11 cellular contexts compared by ENCODE assay signal in the genomic region with DNA sequence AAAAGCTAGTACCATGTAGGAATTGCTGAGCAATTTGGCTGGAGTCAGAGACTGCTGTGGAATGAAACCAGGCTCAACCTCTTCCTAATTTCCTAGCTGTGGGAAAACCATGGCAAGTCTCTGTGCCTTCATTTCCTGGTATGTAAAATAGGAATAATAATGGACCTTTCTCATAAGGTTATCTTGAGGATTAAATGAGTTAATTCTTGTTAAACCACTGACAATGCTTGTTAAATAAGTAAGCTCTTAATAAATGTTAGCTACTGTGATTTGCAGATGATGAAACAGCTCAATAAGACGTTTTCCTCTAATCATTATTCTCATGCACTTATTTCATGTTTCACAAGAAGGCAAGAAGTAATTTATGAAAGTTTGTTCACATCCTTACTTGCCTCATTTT.
"Had no signal": no experiment of that assay in that cellular context is flagged by ENCODE, and none has a peak within 500 bp of the region (broad histone marks: within the 10 kb centered on the region; RNA-seq: fewer than 3 reads in every experiment).

No MANE protein-coding gene starts in this region.

- H3K27ac Mint-ChIP-seq: activated naive CD8-positive, alpha-beta T cell; naive B cell had no signal

- H3K36me3 Mint-ChIP-seq: activated naive CD8-positive, alpha-beta T cell; naive B cell had no signal

- H3K36me3 ChIP-seq: gastrocnemius medialis, thyroid gland, vagina had no signal

- H3K27me3 Mint-ChIP-seq: activated naive CD8-positive, alpha-beta T cell; naive B cell had no signal

- H3K4me1 Mint-ChIP-seq: naive B cell had no signal

- H3K27ac ChIP-seq: gastrocnemius medialis, thyroid gland, vagina had no signal

- H3K4me3 ChIP-seq: gastrocnemius medialis, skin epidermis, thyroid gland, vagina had no signal

- H3K27me3 ChIP-seq: gastrocnemius medialis, thyroid gland, vagina had no signal

- ATAC-seq: gastrocnemius medialis had no signal

- DNase-seq: activated CD4-positive, CD25-positive, alpha-beta regulatory T cell; activated gamma-delta T cell; activated T-cell treated with anti-CD3 and anti-CD28 coated beads, Interleukin-2, amount 50 U/mL, for 48 hours; anterior cingulate cortex; gastrocnemius medialis; naive B cell; retina; thyroid gland had no signal

- H3K9me3 ChIP-seq: gastrocnemius medialis, thyroid gland, vagina had no signal

- H3K4me1 ChIP-seq: gastrocnemius medialis, thyroid gland had no signal

- H3K4me3 Mint-ChIP-seq: activated naive CD8-positive, alpha-beta T cell; naive B cell had no signal
